Comparison of ENCODE assay signal across 1 cellular context in genomic region chr17:47946929-47947397, GRCh38.
TF ChIP-seq lines count a peak whose summit lies in the region.

No MANE protein-coding gene starts in this region.

TF ChIP-seq in HepG2, 621 proteins besides CTCF, POLR2A, EP300 and RAD21 (continued from another document and continues in another):
- no peak for TF ChIP-seq BCL3 (CRISPR knock-in tag; IDR thresholded peaks at IDR 0.05)
- TF ChIP-seq HMG20A (CRISPR knock-in tag; IDR thresholded peaks at IDR 0.05; ENCODE audit: borderline replicate concordance), result no peak
- no peak for TF ChIP-seq AGO1 (IDR thresholded peaks at IDR 0.05; ENCODE audit: low read depth, low read length, poor library complexity, severe bottlenecking)
- TF ChIP-seq ZNF784 (CRISPR knock-in tag; IDR thresholded peaks at IDR 0.05; ENCODE audit: borderline replicate concordance), result no peak
- no peak for TF ChIP-seq ZNF737 (CRISPR knock-in tag; IDR thresholded peaks at IDR 0.05; ENCODE audit: borderline replicate concordance)
- no peak for TF ChIP-seq MEIS1 (CRISPR knock-in tag; IDR thresholded peaks at IDR 0.05; ENCODE audit: borderline replicate concordance)
- peak; percentile 33; the same call in 1 of the 2 replicates for TF ChIP-seq SALL1 (CRISPR knock-in tag; IDR thresholded peaks at IDR 0.05)
- no peak for TF ChIP-seq ISX (CRISPR knock-in tag; conservative IDR thresholded peaks at IDR 0.05)
- no peak for TF ChIP-seq ZNF142 (CRISPR knock-in tag; IDR thresholded peaks at IDR 0.05)
- TF ChIP-seq ZNF484 (CRISPR knock-in tag; IDR thresholded peaks at IDR 0.05; ENCODE audit: borderline replicate concordance, low read depth), result no peak
- TF ChIP-seq MAX (IDR thresholded peaks at IDR 0.05), result 0 out of 2 replicates have a peak, but pooled peaks have one; percentile 36
- TF ChIP-seq ASH2L (IDR thresholded peaks at IDR 0.05; ENCODE audit: insufficient read length, low read depth, low read length), result no peak
- no peak for TF ChIP-seq RFXANK (CRISPR knock-in tag; IDR thresholded peaks at IDR 0.05)
- 0 out of 2 replicates have a peak, but pooled peaks have one; percentile 51 for TF ChIP-seq ZNF772 (CRISPR knock-in tag; IDR thresholded peaks at IDR 0.05)
- TF ChIP-seq ZNF800 (CRISPR knock-in tag; IDR thresholded peaks at IDR 0.05), result no peak
- peak; percentile 92 for TF ChIP-seq SAP130 (CRISPR knock-in tag; IDR thresholded peaks at IDR 0.05; ENCODE audit: low read depth)
- no peak for TF ChIP-seq SOX13 (IDR thresholded peaks at IDR 0.05)
- peak in 1 of 2 experiments; percentile 31; a peak in 2 of 4 replicates for TF ChIP-seq SOX13 (CRISPR knock-in tag; conservative IDR thresholded peaks at IDR 0.05 in 1 of 2, IDR thresholded peaks at IDR 0.05 in 1 of 2)
- peak; percentile 73 for TF ChIP-seq SKI (IDR thresholded peaks at IDR 0.05; ENCODE audit: partially characterized antibody)
- no peak for TF ChIP-seq E2F5 (CRISPR knock-in tag; conservative IDR thresholded peaks at IDR 0.05)
- no peak for TF ChIP-seq SETDB1 (CRISPR knock-in tag; IDR thresholded peaks at IDR 0.05; ENCODE audit: borderline replicate concordance)
- TF ChIP-seq ELF4 (CRISPR knock-in tag; IDR thresholded peaks at IDR 0.05; ENCODE audit: borderline replicate concordance), result no peak
- TF ChIP-seq YEATS4 (CRISPR knock-in tag; IDR thresholded peaks at IDR 0.05; ENCODE audit: borderline replicate concordance), result no peak
- TF ChIP-seq ZNF260 (CRISPR knock-in tag; IDR thresholded peaks at IDR 0.05; ENCODE audit: borderline replicate concordance, low read depth), result no peak
- no peak for TF ChIP-seq GATAD1 (CRISPR knock-in tag; IDR thresholded peaks at IDR 0.05)
- peak; percentile 45; the same call in 1 of the 2 replicates for TF ChIP-seq SMC3 (IDR thresholded peaks at IDR 0.05; ENCODE audit: low read length)
- TF ChIP-seq ZNF276 (CRISPR knock-in tag; IDR thresholded peaks at IDR 0.05; ENCODE audit: low read depth), result no peak
- peak; percentile 84; the same call in 1 of the 2 replicates for TF ChIP-seq SIN3B (IDR thresholded peaks at IDR 0.05; ENCODE audit: low read length)
- TF ChIP-seq MXD4 (CRISPR knock-in tag; IDR thresholded peaks at IDR 0.05), result no peak
- TF ChIP-seq ZNF318 (CRISPR knock-in tag; IDR thresholded peaks at IDR 0.05), result no peak
- no peak for TF ChIP-seq DPF2 (CRISPR knock-in tag; IDR thresholded peaks at IDR 0.05; ENCODE audit: borderline replicate concordance, low read depth)
- TF ChIP-seq SMYD3 (CRISPR knock-in tag; IDR thresholded peaks at IDR 0.05), result no peak
- no peak for TF ChIP-seq POGZ (CRISPR knock-in tag; IDR thresholded peaks at IDR 0.05)
- no peak for TF ChIP-seq ZNF343 (CRISPR knock-in tag; IDR thresholded peaks at IDR 0.05)
